In the genomic region with DNA sequence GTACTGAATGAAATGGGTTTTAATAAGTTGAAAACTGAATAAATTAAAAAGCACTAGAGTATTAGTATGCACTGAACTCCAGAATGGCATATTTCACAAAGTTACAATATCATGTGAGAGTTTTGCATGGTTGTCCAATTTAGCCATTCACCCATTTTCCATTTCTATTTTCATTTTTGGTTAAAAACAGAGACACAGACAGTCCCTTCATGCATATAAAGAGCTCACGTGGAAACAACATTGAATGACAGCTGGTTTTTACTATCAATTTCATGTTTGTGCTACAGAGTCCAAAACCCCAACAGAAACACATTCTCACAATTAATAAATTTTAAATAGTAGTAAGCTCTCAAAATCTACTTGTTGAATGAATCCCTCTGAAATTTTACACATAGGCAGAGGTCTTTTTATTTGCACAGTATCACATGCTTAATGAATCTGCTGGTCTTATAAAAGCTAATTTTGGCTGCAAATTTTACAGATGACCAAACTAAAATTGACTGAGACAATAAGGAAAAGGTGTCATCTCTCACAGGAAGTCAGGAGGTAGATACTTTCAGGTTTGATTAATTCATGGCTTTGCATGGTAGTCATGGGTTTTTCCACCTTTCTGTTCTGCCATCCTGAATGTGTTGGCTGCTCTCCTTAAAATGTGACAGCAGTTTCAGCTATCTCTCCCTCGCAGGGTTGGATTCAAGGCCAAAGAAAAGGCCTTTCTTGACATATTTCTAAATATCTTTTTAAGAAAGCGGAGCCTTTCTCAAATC, we compare ENCODE assay signal across 17 cellular contexts. TPM values are rescaled to one million over a fixed set of nuclear protein-coding genes. Genes with fewer than 3 reads are reported as not detected.
DNase-seq lines count a peak whose midpoint lies in the region; ATAC-seq and TF ChIP-seq lines count a peak whose summit lies in the region.
"Had no signal": no experiment of that assay in that cellular context is flagged by ENCODE, and none has a peak within 500 bp of the region (broad histone marks: within the 10 kb centered on the region; RNA-seq: fewer than 3 reads in every experiment).

No MANE protein-coding gene starts in this region.

- H3K27ac ChIP-seq in colonic mucosa, result no peak overlapping the region
- H3K27ac ChIP-seq: cardiac muscle cell, right lobe of liver, thoracic aorta had no signal

- H3K27me3 ChIP-seq in colonic mucosa, result no peaks in the 10 kb centered on the region
- H3K27me3 ChIP-seq: cardiac muscle cell, right lobe of liver had no signal

- H3K9me3 ChIP-seq in colonic mucosa, result no peaks in the 10 kb centered on the region
- H3K9me3 ChIP-seq: right lobe of liver, thoracic aorta had no signal

- H3K36me3 ChIP-seq in colonic mucosa, result no peaks in the 10 kb centered on the region
- H3K36me3 ChIP-seq: cardiac muscle cell, right lobe of liver, thoracic aorta had no signal

- ATAC-seq in GM18520 (IDR thresholded peaks at IDR 0.05; ENCODE audit: unreplicated experiment) (peak; percentile 93), GM21423 (IDR thresholded peaks at IDR 0.05; ENCODE audit: unreplicated experiment) (peak; percentile 76), HG02981 (IDR thresholded peaks at IDR 0.05; ENCODE audit: unreplicated experiment) (peak; percentile 88), HG03575 (IDR thresholded peaks at IDR 0.05; ENCODE audit: extremely low read depth, insufficient number of reproducible peaks, low FRiP score, unreplicated experiment) (peak; percentile 91)
- ATAC-seq: activated T-helper 17 cell treated with anti-CD3 and anti-CD28 coated beads, Interleukin-2, amount 50 U/mL, for 72 hours; esophagus mucosa; right lobe of liver had no signal

- no peak for TF ChIP-seq CTCF in colonic mucosa (IDR thresholded peaks at IDR 0.05)

- DNase-seq in activated CD8-positive, alpha-beta memory T cell treated with anti-CD3 and anti-CD28 coated beads, Interleukin-2, amount 50 U/mL, for 4 hours, result no peak
- no peak for DNase-seq in NCI-H2227 (lab: John Stamatoyannopoulos, UW; ENCODE audit: unreplicated experiment)
- DNase-seq in colonic mucosa, result no peak
- DNase-seq in SKM-1 treated with dmso at 0.1 percent for 144 hours (lab: John Stamatoyannopoulos, UW; ENCODE audit: unreplicated experiment), result no peak
- DNase-seq: activated CD4-positive, CD25-positive, alpha-beta regulatory T cell; NCI-H510A treated with DMSO at 0.1 percent for 48 hours; right lobe of liver had no signal

- H3K9ac ChIP-seq in colonic mucosa (ENCODE audit: low read depth in 2 of 2, low read length in 2 of 2), result no peak overlapping the region

- intact Hi-C loops in colonic mucosa (cut with DNase I), result no loop called here

- no peak overlapping the region for H3K4me3 ChIP-seq in colonic mucosa
- H3K4me3 ChIP-seq: cardiac muscle cell, right lobe of liver, thoracic aorta had no signal

- no peaks in the 10 kb centered on the region for H3K4me1 ChIP-seq in colonic mucosa
- H3K4me1 ChIP-seq: right lobe of liver had no signal

RNA-seq across cellular contexts. Expression of a gene that starts 20.6 kb away (rescaled TPM):
- not detected for total RNA-seq in colonic mucosa
- total RNA-seq: activated T-helper 17 cell treated with anti-CD3 and anti-CD28 coated beads, Interleukin-2, amount 50 U/mL, for 72 hours; B cell; cardiac muscle cell; esophagus mucosa; LHCN-M2; right lobe of liver; thoracic aorta had no signal
